22 cellular contexts compared by ENCODE assay signal in genomic region chr13:80160110-80160509, GRCh38.
DNase-seq lines count a peak whose midpoint lies in the region; ATAC-seq, FAIRE-seq and TF ChIP-seq lines count a peak whose summit lies in the region.
"Had no signal": no experiment of that assay in that cellular context is flagged by ENCODE, and none has a peak within 500 bp of the region (broad histone marks: within the 10 kb centered on the region; RNA-seq: fewer than 3 reads in every experiment).

No MANE protein-coding gene starts in this region.

- in situ Hi-C loops in SK-MEL-5 (cut with HindIII; ENCODE audit: low pct_unique_long_range_greater_than_20kb, low sequenced_read_pairs), result no loop called here

- ATAC-seq in pancreas (no peak), upper lobe of right lung (no peak)
- ATAC-seq: CD8-positive, alpha-beta T cell; GM23338; HCT116 had no signal

- H3K36me3 ChIP-seq in pancreas (no peaks in the 10 kb centered on the region), upper lobe of right lung (no peaks in the 10 kb centered on the region)
- no peaks in the 10 kb centered on the region for H3K36me3 ChIP-seq in effector memory CD4-positive, alpha-beta T cell (ENCODE audit: control insufficient read depth, insufficient read depth, low read length)
- H3K36me3 ChIP-seq: BLaER1 had no signal

- intact Hi-C loops in pancreas (cut with DNase I), result no loop called here
- intact Hi-C loops in upper lobe of right lung (cut with DNase I), result no loop called here

- CTCF ChIA-PET in activated CD4-positive, alpha-beta memory T cell treated with anti-CD3 and anti-CD28 coated beads, Interleukin-2, amount 10 ng/mL, durations not matched to agents 7 days and 5 days (lab: Charles Lee), result no interaction called here

- no peak overlapping the region for H3K27ac Mint-ChIP-seq in activated CD4-positive, alpha-beta memory T cell treated with anti-CD3 and anti-CD28 coated beads, Interleukin-2, amount 10 ng/mL, durations not matched to agents 7 days and 5 days
- H3K27ac Mint-ChIP-seq: B cell; CD4-positive, CD25-positive, alpha-beta regulatory T cell; CD8-positive, alpha-beta T cell; GM23338; H9 had no signal

- H3K4me1 Mint-ChIP-seq in activated CD4-positive, alpha-beta memory T cell treated with anti-CD3 and anti-CD28 coated beads, Interleukin-2, amount 10 ng/mL, durations not matched to agents 7 days and 5 days, result no peaks in the 10 kb centered on the region
- H3K4me1 Mint-ChIP-seq: B cell; CD4-positive, CD25-positive, alpha-beta regulatory T cell; GM23338 had no signal

- POLR2A ChIA-PET in activated CD4-positive, alpha-beta memory T cell treated with anti-CD3 and anti-CD28 coated beads, Interleukin-2, amount 10 ng/mL, durations not matched to agents 7 days and 5 days (lab: Charles Lee), result no interaction called here

- no peaks in the 10 kb centered on the region for H3K27me3 Mint-ChIP-seq in activated CD4-positive, alpha-beta memory T cell treated with anti-CD3 and anti-CD28 coated beads, Interleukin-2, amount 10 ng/mL, durations not matched to agents 7 days and 5 days
- H3K27me3 Mint-ChIP-seq: B cell; CD4-positive, CD25-positive, alpha-beta regulatory T cell had no signal

- H3K4me3 Mint-ChIP-seq in activated CD4-positive, alpha-beta memory T cell treated with anti-CD3 and anti-CD28 coated beads, Interleukin-2, amount 10 ng/mL, durations not matched to agents 7 days and 5 days, result no peak overlapping the region
- H3K4me3 Mint-ChIP-seq: B cell; CD4-positive, CD25-positive, alpha-beta regulatory T cell; CD8-positive, alpha-beta T cell; GM23338; H9 had no signal

- DNase-seq in SK-MEL-5 (ENCODE audit: low read depth, low spot score), result peak; percentile 17
- peak; percentile 51 for DNase-seq in globus pallidus (ENCODE audit: low spot score)
- DNase-seq in pancreas, result no peak
- DNase-seq in upper lobe of right lung, result no peak
- DNase-seq in effector memory CD4-positive, alpha-beta T cell, result no peak
- DNase-seq in activated CD4-positive, alpha-beta memory T cell treated with anti-CD3 and anti-CD28 coated beads, Interleukin-2, amount 10 ng/mL, durations not matched to agents 7 days and 5 days, result no peak
- no peak for DNase-seq in NCI-H2107 (lab: John Stamatoyannopoulos, UW)
- DNase-seq: CD4-positive, CD25-positive, alpha-beta regulatory T cell; CD8-positive, alpha-beta T cell; DMS 273 treated with DMSO at 0.1 percent for 48 hours; DMS79; EL; GF-D8; H9 had no signal

- H3K9me3 ChIP-seq in pancreas, result no peaks in the 10 kb centered on the region
- no peaks in the 10 kb centered on the region for H3K9me3 ChIP-seq in upper lobe of right lung
- no peaks in the 10 kb centered on the region for H3K9me3 ChIP-seq in effector memory CD4-positive, alpha-beta T cell (ENCODE audit: control insufficient read depth, low read length)
- H3K9me3 ChIP-seq: BLaER1 had no signal

- H3K27me3 ChIP-seq in pancreas (no peaks in the 10 kb centered on the region), upper lobe of right lung (no peaks in the 10 kb centered on the region)
- H3K27me3 ChIP-seq in effector memory CD4-positive, alpha-beta T cell (replicated peaks; ENCODE audit: control insufficient read depth, insufficient read depth, low read length, poor library complexity, severe bottlenecking), result no peaks in the 10 kb centered on the region
- H3K27me3 ChIP-seq: BLaER1 had no signal

- H3K9me3 Mint-ChIP-seq in activated CD4-positive, alpha-beta memory T cell treated with anti-CD3 and anti-CD28 coated beads, Interleukin-2, amount 10 ng/mL, durations not matched to agents 7 days and 5 days, result peaks cover 2% of the 10 kb centered on the region
- H3K9me3 Mint-ChIP-seq: CD8-positive, alpha-beta T cell; GM23338; H9 had no signal

- no peak overlapping the region for H3K4me3 ChIP-seq in pancreas
- H3K4me3 ChIP-seq in upper lobe of right lung, result no peak overlapping the region
- no peak overlapping the region for H3K4me3 ChIP-seq in effector memory CD4-positive, alpha-beta T cell (ENCODE audit: insufficient read depth, low read depth, low read length, poor library complexity, severe bottlenecking)
- H3K4me3 ChIP-seq: BLaER1, GM23338 had no signal

- H3K4me1 ChIP-seq in pancreas, result no peaks in the 10 kb centered on the region
- no peaks in the 10 kb centered on the region for H3K4me1 ChIP-seq in upper lobe of right lung
- no peaks in the 10 kb centered on the region for H3K4me1 ChIP-seq in effector memory CD4-positive, alpha-beta T cell (ENCODE audit: control insufficient read depth, insufficient read depth, low read length, poor library complexity, severe bottlenecking)
- H3K4me1 ChIP-seq: BLaER1 had no signal

- TF ChIP-seq CTCF in pancreas (IDR thresholded peaks at IDR 0.05), result no peak
- TF ChIP-seq CTCF in upper lobe of right lung (IDR thresholded peaks at IDR 0.05), result no peak

- no peaks in the 10 kb centered on the region for H3K36me3 Mint-ChIP-seq in activated CD4-positive, alpha-beta memory T cell treated with anti-CD3 and anti-CD28 coated beads, Interleukin-2, amount 10 ng/mL, durations not matched to agents 7 days and 5 days (ENCODE audit: low read depth)
- H3K36me3 Mint-ChIP-seq: CD4-positive, CD25-positive, alpha-beta regulatory T cell; CD8-positive, alpha-beta T cell had no signal

- peak; percentile 49 for FAIRE-seq in pancreas (lab: Jason Lieb, UNC)
- FAIRE-seq: D721Med, GM12891, GM18507 had no signal

- no peak overlapping the region for H3K27ac ChIP-seq in pancreas
- H3K27ac ChIP-seq in upper lobe of right lung, result no peak overlapping the region
- no peak overlapping the region for H3K27ac ChIP-seq in effector memory CD4-positive, alpha-beta T cell (ENCODE audit: insufficient read depth, low read length, poor library complexity, severe bottlenecking)
- H3K27ac ChIP-seq: BLaER1, C4-2B had no signal

Comparison
In these comparisons a context has a peak if more than half of its experiments do, and no peak if none do; other contexts are left out.
1. DNase-seq: peak in SK-MEL-5 (single experiment) and globus pallidus (single experiment); none in pancreas (0 of 6), upper lobe of right lung (single experiment), effector memory CD4-positive, alpha-beta T cell (0 of 3), activated CD4-positive, alpha-beta memory T cell treated with anti-CD3 and anti-CD28 coated beads, Interleukin-2, amount 10 ng/mL, durations not matched to agents 7 days and 5 days (single experiment) and NCI-H2107 (single experiment).